8 cellular contexts compared by ENCODE assay signal in the genomic region with DNA sequence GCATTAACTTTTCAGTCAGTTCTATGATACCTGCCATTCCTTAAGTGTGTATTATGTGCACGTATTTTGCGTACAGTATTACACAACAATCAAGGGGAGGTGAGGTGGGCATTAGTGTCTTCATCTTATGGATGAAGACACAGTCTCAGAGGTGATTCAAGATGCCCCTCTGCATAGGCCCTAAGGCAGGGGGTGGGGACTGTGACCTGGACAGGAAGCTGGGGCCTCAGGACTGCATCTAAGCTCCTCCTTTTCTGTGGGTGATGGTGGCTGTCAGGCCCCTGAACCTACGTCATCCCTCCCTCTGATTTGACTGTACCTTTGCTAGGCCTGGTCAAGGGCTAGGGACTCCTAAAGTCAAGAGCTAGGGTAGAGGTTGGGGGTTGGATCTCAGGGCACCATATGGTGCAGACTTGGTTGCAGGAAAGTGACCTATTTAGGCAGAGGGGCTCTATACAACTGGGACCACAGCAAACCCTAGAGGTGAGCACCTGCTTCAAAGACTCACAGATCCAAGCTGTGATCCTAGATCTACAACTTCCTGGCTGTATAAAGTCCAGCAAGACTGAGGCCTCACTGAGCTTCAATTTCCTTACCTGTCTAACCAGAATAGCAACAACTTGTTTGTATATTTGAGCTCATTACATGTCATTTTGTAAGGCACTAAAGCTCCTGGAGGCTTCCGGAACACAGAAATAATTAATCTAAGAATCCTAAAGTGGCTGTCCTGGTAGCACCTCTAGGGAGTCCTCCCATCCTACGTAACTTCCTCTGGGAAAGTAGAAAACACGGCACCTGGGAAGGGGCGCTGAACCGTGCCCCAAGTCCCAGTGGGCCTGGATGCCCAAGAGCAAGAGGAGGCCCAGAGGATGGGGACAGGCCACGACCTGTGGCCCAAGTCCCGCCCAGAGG. TPM values are rescaled to one million over a fixed set of nuclear protein-coding genes. Genes with fewer than 3 reads are reported as not detected.
DNase-seq lines count a peak whose midpoint lies in the region; ATAC-seq and TF ChIP-seq lines count a peak whose summit lies in the region.

No MANE protein-coding gene starts in this region.

- H3K27ac Mint-ChIP-seq in HFFc6 (peak overlapping the region; percentile 63), endodermal cell (no peak overlapping the region)

- H3K4me1 Mint-ChIP-seq in HFFc6 (ENCODE audit: low read depth), result peaks cover 56% of the 10 kb centered on the region
- peaks cover 19% of the 10 kb centered on the region for H3K4me1 Mint-ChIP-seq in endodermal cell

- ATAC-seq in Panc1, result no peak; the same call in 1 of the 2 replicates

- H3K27me3 Mint-ChIP-seq in HFFc6 (ENCODE audit: insufficient read depth) (peaks cover 2% of the 10 kb centered on the region; the same call in 1 of the 2 replicates), endodermal cell (ENCODE audit: insufficient read depth) (no peaks in the 10 kb centered on the region)

- H3K9me3 Mint-ChIP-seq in HFFc6 (no peaks in the 10 kb centered on the region), endodermal cell (no peaks in the 10 kb centered on the region)

- POLR2A ChIA-PET in Panc1 (lab: Charles Lee), result no interaction called here

- H3K9ac ChIP-seq in endodermal cell (ENCODE audit: extremely low read depth, low read length, poor library complexity, severe bottlenecking), result peak overlapping the region; percentile 11

- DNase-seq in NCI-H2171 treated with DMSO at 0.1 percent for 48 hours (lab: John Stamatoyannopoulos, UW) (peak; percentile 37), NCI-H2171 (lab: John Stamatoyannopoulos, UW) (no peak), HFFc6 (no peak), Panc1 (ENCODE audit: low read depth, low spot score) (no peak), endodermal cell (peak; percentile 67), osteoblast (ENCODE audit: insufficient read length, low spot score, missing footprints) (no peak), NCI-H128 (lab: John Stamatoyannopoulos, UW; ENCODE audit: unreplicated experiment) (no peak), NCI-H1092 treated with DMSO at 0.1 percent for 48 hours (lab: John Stamatoyannopoulos, UW) (no peak)

- H3K36me3 Mint-ChIP-seq in HFFc6 (ENCODE audit: low read depth) (peaks cover 11% of the 10 kb centered on the region; the same call in 1 of the 2 replicates), endodermal cell (ENCODE audit: low read depth) (no peaks in the 10 kb centered on the region)

- peaks cover 37% of the 10 kb centered on the region for H3K79me2 ChIP-seq in osteoblast (ENCODE audit: insufficient read depth, low read length)

- H4K20me1 ChIP-seq in osteoblast (ENCODE audit: insufficient read depth, low read length), result peaks cover 29% of the 10 kb centered on the region

- H3K9me3 ChIP-seq in Panc1 (ENCODE audit: control insufficient read depth, insufficient read depth, low read depth, low read length) (no peaks in the 10 kb centered on the region), endodermal cell (ENCODE audit: control insufficient read depth, low read length) (no peaks in the 10 kb centered on the region), osteoblast (ENCODE audit: low read depth, low read length) (no peaks in the 10 kb centered on the region)

- CTCF ChIA-PET in Panc1 (lab: Charles Lee), result no interaction called here

- H3K27me3 ChIP-seq in Panc1 (ENCODE audit: control insufficient read depth, insufficient read depth, low read length), result no peaks in the 10 kb centered on the region
- H3K27me3 ChIP-seq in endodermal cell (ENCODE audit: control insufficient read depth, insufficient read depth, low read length, poor library complexity, severe bottlenecking), result no peaks in the 10 kb centered on the region
- no peaks in the 10 kb centered on the region for H3K27me3 ChIP-seq in osteoblast (ENCODE audit: insufficient read depth, low read length)

- TF ChIP-seq CTCF in HFFc6 (IDR thresholded peaks at IDR 0.05) (no peak), Panc1 (IDR thresholded peaks at IDR 0.05) (no peak), endodermal cell (conservative IDR thresholded peaks at IDR 0.05) (no peak), osteoblast (IDR thresholded peaks at IDR 0.05; ENCODE audit: extremely low read depth, low read depth, low read length) (no peak)

- peak overlapping the region; percentile 96 for H3K4me2 ChIP-seq in osteoblast (ENCODE audit: insufficient read depth, low read length)

- H2AFZ ChIP-seq in osteoblast (ENCODE audit: low read length), result peak overlapping the region; percentile 88

- intact Hi-C loops in Panc1 (cut with micrococcal nuclease; ENCODE audit: unreplicated experiment), result no loop called here

- in situ Hi-C loops in Panc1 (cut with HindIII; ENCODE audit: low pct_unique_long_range_greater_than_20kb, low sequenced_read_pairs), result no loop called here

- H3K27ac ChIP-seq in Panc1 (ENCODE audit: low read length), result peak overlapping the region; percentile 44
- H3K27ac ChIP-seq in endodermal cell (ENCODE audit: low read depth, low read length), result no peak overlapping the region
- peak overlapping the region; percentile 2 for H3K27ac ChIP-seq in osteoblast (ENCODE audit: low read depth, low read length)

- peaks cover 32% of the 10 kb centered on the region for H3K4me1 ChIP-seq in Panc1 (ENCODE audit: control insufficient read depth, insufficient read depth, low read length)
- H3K4me1 ChIP-seq in endodermal cell (ENCODE audit: control insufficient read depth, insufficient read depth, low read length), result peaks cover 11% of the 10 kb centered on the region
- H3K4me1 ChIP-seq in osteoblast (ENCODE audit: insufficient read depth, low read length), result peaks cover 37% of the 10 kb centered on the region

- H3K4me3 ChIP-seq in Panc1 (ENCODE audit: low read depth in 2 of 2, low read length in 2 of 2) (peak overlapping the region; percentile 95 to 97), endodermal cell (ENCODE audit: low read length) (peak overlapping the region; percentile 87), osteoblast (ENCODE audit: insufficient read depth, low read length) (peak overlapping the region; percentile 98)

- WGBS in endodermal cell (ENCODE audit: insufficient coverage in 1 of 2, insufficient read length in 1 of 2), 2 experiments, result 69 to 75% methylated on average over 7 to 10 of the region's 10 CpGs

- H3K4me3 Mint-ChIP-seq in HFFc6, result peak overlapping the region; percentile 69
- H3K4me3 Mint-ChIP-seq in endodermal cell, result peak overlapping the region; percentile 87

- H3K36me3 ChIP-seq in Panc1 (ENCODE audit: control insufficient read depth, insufficient read depth, low read length), result peaks cover 2% of the 10 kb centered on the region; the same call in 1 of the 2 replicates
- H3K36me3 ChIP-seq in endodermal cell (ENCODE audit: control insufficient read depth, insufficient read depth, low read length), result no peaks in the 10 kb centered on the region
- H3K36me3 ChIP-seq in osteoblast (ENCODE audit: insufficient read depth, low read length), result peaks cover 3% of the 10 kb centered on the region

- no TSS peak for BruUV-seq in Panc1 (replicated peaks; lab: Mats Ljungman, UMichigan)

RNA-seq across cellular contexts. Expression of a gene that starts 39.1 kb away (rescaled TPM):
- total RNA-seq in HFFc6 (2021; fragmentation: NEBNext Ultra II Directional; extraction: Animal tissue kit (Norgen Biotek cat#: 25700)), result 100 to 1,000 TPM; 149 to 158 (median 155) TPM
- total RNA-seq in Panc1 (2021; ENCODE audit: unreplicated experiment) (74.4 TPM), endodermal cell (10 to 100 TPM; 38.0 to 78.8 TPM), osteoblast (99.6 and 111 TPM in 2 replicates)
- polyA plus RNA-seq in Panc1 (2012; ENCODE audit: insufficient read length), result 101 TPM
- 48.2 TPM for polyA plus RNA-seq in endodermal cell (2013, experiment 1 of 2)
- polyA plus RNA-seq in endodermal cell (2013, experiment 2 of 2), result 45.5 TPM

Comparison
In these comparisons a context has a peak if more than half of its experiments do, and no peak if none do; other contexts are left out.
1. DNase-seq: peak in NCI-H2171 treated with DMSO at 0.1 percent for 48 hours (single experiment) and endodermal cell (single experiment); none in NCI-H2171 (single experiment), HFFc6 (single experiment), Panc1 (single experiment), osteoblast (single experiment), NCI-H128 (single experiment) and NCI-H1092 treated with DMSO at 0.1 percent for 48 hours (single experiment).
2. Peak in every context shown above with its lines, with median percentiles within 50 percentile points of each other: H3K4me3 ChIP-seq.